ENCODE assay signal across 22 cellular contexts in genomic region chr21:46150073-46150472, GRCh38. TPM values are rescaled to one million over a fixed set of nuclear protein-coding genes. Genes with fewer than 3 reads are reported as not detected.
A peak's percentile ranks its signal among the peaks of the same experiment; 100 is the strongest.
DNase-seq lines count a peak whose midpoint lies in the region; ATAC-seq, FAIRE-seq and TF ChIP-seq lines count a peak whose summit lies in the region.
"Had no signal": no experiment of that assay in that cellular context is flagged by ENCODE, and none has a peak within 500 bp of the region (broad histone marks: within the 10 kb centered on the region; RNA-seq: fewer than 3 reads in every experiment).

No MANE protein-coding gene starts in this region.

- H4K5ac ChIP-seq in H9 (ENCODE audit: insufficient read length, low read depth, low read length), result no peak overlapping the region

- no peak overlapping the region for H3K4me3 Mint-ChIP-seq in activated CD4-positive, alpha-beta T cell treated with anti-CD3 and anti-CD28 coated beads for 36 hours
- no peak overlapping the region for H3K4me3 Mint-ChIP-seq in H9
- H3K4me3 Mint-ChIP-seq: activated T-helper 1 cell treated with anti-CD3 and anti-CD28 coated beads, Interleukin-12 subunit alpha, Interleukin-12 subunit beta, Interleukin-2, Interleukin-4 antibody, amounts not matched to agents 30 ng/mL and 10 ng/mL and 1 ng/mL, durations not matched to agents 14 hours and 24 hours and 36 hours; B cell; dendritic cell treated with granulocyte-macrophage colony-stimulating factor and Interleukin-4, amounts not matched to agents 40 ng/mL and 50 ng/mL, for 4 days had no signal

- H3K4me2 ChIP-seq in H9 (ENCODE audit: insufficient read depth, insufficient read length, low read length) (no peak overlapping the region), hepatocyte (no peak overlapping the region)
- H3K4me2 ChIP-seq: KMS-11 had no signal

- TF ChIP-seq CTCF in H9 (conservative IDR thresholded peaks at IDR 0.05) (no peak; the same call in 2 of the 3 replicates), kidney (IDR thresholded peaks at IDR 0.05; ENCODE audit: borderline replicate concordance, extremely low read depth, insufficient read depth) (no peak), hepatocyte (IDR thresholded peaks at IDR 0.05; ENCODE audit: poor library complexity) (no peak)

- H2AFZ ChIP-seq in H9 (ENCODE audit: low read length) (no peak overlapping the region), hepatocyte (no peak overlapping the region)

- H3K36me3 ChIP-seq in kidney (ENCODE audit: control insufficient read depth in 1 of 2, insufficient read depth in 2 of 2, low read length in 2 of 2), result peaks cover 0 to 3% of the 10 kb centered on the region in 2 donors
- no peaks in the 10 kb centered on the region for H3K36me3 ChIP-seq in hepatocyte (replicated peaks; ENCODE audit: insufficient read depth, low read depth)
- H3K36me3 ChIP-seq: breast epithelium, thyroid gland had no signal

- no peak overlapping the region for H2AK5ac ChIP-seq in H9 (ENCODE audit: insufficient read length, low read length)

- FAIRE-seq in kidney (lab: Jason Lieb, UNC), result no peak
- FAIRE-seq: A204.1, GM12892, HTR-8/SVneo had no signal

- no peaks in the 10 kb centered on the region for H3K4me1 Mint-ChIP-seq in activated CD4-positive, alpha-beta T cell treated with anti-CD3 and anti-CD28 coated beads for 36 hours
- H3K4me1 Mint-ChIP-seq in H9, result peaks cover 11 to 16% of the 10 kb centered on the region in 2 experiments
- H3K4me1 Mint-ChIP-seq: B cell had no signal

- H4K20me1 ChIP-seq in H9 (ENCODE audit: control insufficient read depth, insufficient read depth, insufficient read length), result no peaks in the 10 kb centered on the region
- H4K20me1 ChIP-seq in hepatocyte (ENCODE audit: insufficient read depth, poor library complexity, severe bottlenecking), result no peaks in the 10 kb centered on the region

- H4K8ac ChIP-seq in H9 (replicated peaks; ENCODE audit: insufficient read length, low read depth, low read length), result no peak overlapping the region

- WGBS in H9 (ENCODE audit: extremely low coverage, insufficient read length, low lambda C conversion rate), result no CpG with 5 or more reads among the region's 19 CpGs
- 89% methylated on average over 19 of the region's 19 CpGs for WGBS in hepatocyte (ENCODE audit: low lambda C conversion rate, missing lambda C conversion rate)

- no peak overlapping the region for H2BK12ac ChIP-seq in H9 (ENCODE audit: insufficient read length, low read depth, low read length)

- no peak overlapping the region for H3K56ac ChIP-seq in H9 (ENCODE audit: insufficient read length, low read depth, low read length)

- no peak overlapping the region for H3K4ac ChIP-seq in H9 (ENCODE audit: low read depth, low read length)

- no peak overlapping the region for H3K23ac ChIP-seq in H9 (ENCODE audit: insufficient read length, low read depth, low read length)

- H3K79me2 ChIP-seq in H9 (ENCODE audit: insufficient read depth, low read length), result no peaks in the 10 kb centered on the region
- H3K79me2 ChIP-seq in hepatocyte, result no peaks in the 10 kb centered on the region

- H3K18ac ChIP-seq in H9 (ENCODE audit: insufficient read length, low read depth, low read length), result no peak overlapping the region

- no peak for ATAC-seq in activated CD4-positive, alpha-beta T cell treated with anti-CD3 and anti-CD28 coated beads for 36 hours
- no peak for ATAC-seq in sciatic nerve

- intact Hi-C loops in activated CD4-positive, alpha-beta T cell treated with anti-CD3 and anti-CD28 coated beads for 36 hours (cut with DNase I, micrococcal nuclease), result no loop called here
- intact Hi-C loops in kidney (cut with DNase I), result no loop called here
- intact Hi-C loops in sciatic nerve (cut with DNase I), result no loop called here

- no peak overlapping the region for H3K27ac ChIP-seq in H9 (ENCODE audit: insufficient read length, low read depth, low read length)
- no peak overlapping the region for H3K27ac ChIP-seq in kidney (ENCODE audit: low read depth in 2 of 2, low read length in 2 of 2)
- no peak overlapping the region for H3K27ac ChIP-seq in hepatocyte
- H3K27ac ChIP-seq: breast epithelium, KMS-11, thyroid gland had no signal

- POLR2A ChIA-PET in activated CD4-positive, alpha-beta T cell treated with anti-CD3 and anti-CD28 coated beads for 36 hours (lab: Charles Lee), result no interaction called here

- no peaks in the 10 kb centered on the region for H3K9me3 Mint-ChIP-seq in activated CD4-positive, alpha-beta T cell treated with anti-CD3 and anti-CD28 coated beads for 36 hours (ENCODE audit: low read depth)
- H3K9me3 Mint-ChIP-seq in H9, result peaks cover 2 to 3% of the 10 kb centered on the region in 2 experiments; a peak in 2 of 5 replicates
- H3K9me3 Mint-ChIP-seq: activated T-helper 1 cell treated with anti-CD3 and anti-CD28 coated beads, Interleukin-12 subunit alpha, Interleukin-12 subunit beta, Interleukin-2, Interleukin-4 antibody, amounts not matched to agents 30 ng/mL and 10 ng/mL and 1 ng/mL, durations not matched to agents 14 hours and 24 hours and 36 hours; dendritic cell treated with granulocyte-macrophage colony-stimulating factor and Interleukin-4, amounts not matched to agents 40 ng/mL and 50 ng/mL, for 4 days had no signal

- no peaks in the 10 kb centered on the region for H3K79me1 ChIP-seq in H9 (ENCODE audit: insufficient read depth, low read depth, low read length, poor library complexity, severe bottlenecking)

- 0 out of 2 replicates have a peak overlapping the region, but pooled peaks have one; percentile 28 for H3K14ac ChIP-seq in H9 (ENCODE audit: insufficient read depth, low read length)

- H3K23me2 ChIP-seq in H9 (ENCODE audit: insufficient read length, low read depth, low read length, poor library complexity, severe bottlenecking), result no peaks in the 10 kb centered on the region

- H2BK15ac ChIP-seq in H9 (ENCODE audit: low read depth, low read length), result no peak overlapping the region

- no peaks in the 10 kb centered on the region for H3K27me3 Mint-ChIP-seq in activated CD4-positive, alpha-beta T cell treated with anti-CD3 and anti-CD28 coated beads for 36 hours
- H3K27me3 Mint-ChIP-seq in H9 (ENCODE audit: low read depth), result no peaks in the 10 kb centered on the region
- H3K27me3 Mint-ChIP-seq: B cell; dendritic cell treated with granulocyte-macrophage colony-stimulating factor and Interleukin-4, amounts not matched to agents 40 ng/mL and 50 ng/mL, for 4 days had no signal

- peak; percentile 3 for DNase-seq in activated CD4-positive, alpha-beta T cell treated with anti-CD3 and anti-CD28 coated beads for 36 hours
- DNase-seq in activated CD4-positive, alpha-beta T cell treated with anti-CD3 and anti-CD28 coated beads for 48 hours, result no peak
- peak; percentile 35 for DNase-seq in H9
- DNase-seq in kidney, result peak; percentile 73
- DNase-seq in sciatic nerve (ENCODE audit: low spot score), result peak; percentile 57
- DNase-seq in NCI-H748 (lab: John Stamatoyannopoulos, UW; ENCODE audit: unreplicated experiment), result no peak
- DNase-seq in stimulated activated CD4-positive, alpha-beta T cell treated with anti-CD3 and anti-CD28 coated beads, Interleukin-2, amount 100 ng/mL, for 24 hours, result no peak
- no peak for DNase-seq in hepatocyte (ENCODE audit: low spot score)
- DNase-seq: DMS79 treated with DMSO at 0.1 percent for 48 hours; NCI-H2171 treated with DMSO at 0.1 percent for 48 hours; stimulated activated CD4-positive, alpha-beta T cell treated with anti-CD3 and anti-CD28 coated beads, Interleukin-4, amount 100 ng/mL, for 1 hour; stimulated activated naive CD4-positive, alpha-beta T cell had no signal

- CTCF ChIA-PET in activated CD4-positive, alpha-beta T cell treated with anti-CD3 and anti-CD28 coated beads for 36 hours (lab: Charles Lee), result interaction anchor here (1.0 kb wide), 1 partner anchor 8 kb away, joined by 3 read pairs; no protein-coding TSS in a partner anchor

- no peak overlapping the region for H3K9ac ChIP-seq in H9 (ENCODE audit: extremely low read depth, insufficient read length, low read length)
- no peak overlapping the region for H3K9ac ChIP-seq in kidney (ENCODE audit: low read length in 2 of 2)
- H3K9ac ChIP-seq: KMS-11 had no signal

- no peaks in the 10 kb centered on the region for H3K9me3 ChIP-seq in H9 (ENCODE audit: control insufficient read depth, low read depth, low read length)
- no peaks in the 10 kb centered on the region for H3K9me3 ChIP-seq in kidney (ENCODE audit: control insufficient read depth in 1 of 2, low read length in 2 of 2)
- no peaks in the 10 kb centered on the region for H3K9me3 ChIP-seq in hepatocyte (ENCODE audit: low read depth)
- H3K9me3 ChIP-seq: breast epithelium, thyroid gland had no signal

- no peak overlapping the region for H2BK5ac ChIP-seq in H9 (ENCODE audit: insufficient read length, low read length)

- no peak overlapping the region for H4K91ac ChIP-seq in H9 (ENCODE audit: insufficient read length, low read depth, low read length)

- H3K27me3 ChIP-seq in H9 (ENCODE audit: insufficient read depth, low read length) (no peaks in the 10 kb centered on the region), hepatocyte (no peaks in the 10 kb centered on the region)
- H3K27me3 ChIP-seq: breast epithelium, thyroid gland had no signal

- H3K27ac Mint-ChIP-seq in activated CD4-positive, alpha-beta T cell treated with anti-CD3 and anti-CD28 coated beads for 36 hours, result no peak overlapping the region
- no peak overlapping the region for H3K27ac Mint-ChIP-seq in H9
- H3K27ac Mint-ChIP-seq: activated T-helper 1 cell treated with anti-CD3 and anti-CD28 coated beads, Interleukin-12 subunit alpha, Interleukin-12 subunit beta, Interleukin-2, Interleukin-4 antibody, amounts not matched to agents 30 ng/mL and 10 ng/mL and 1 ng/mL, durations not matched to agents 14 hours and 24 hours and 36 hours; B cell; dendritic cell treated with granulocyte-macrophage colony-stimulating factor and Interleukin-4, amounts not matched to agents 40 ng/mL and 50 ng/mL, for 4 days had no signal

- H3K4me1 ChIP-seq in H9 (ENCODE audit: insufficient read depth, low read length) (no peaks in the 10 kb centered on the region; the same call in 1 of the 2 replicates), kidney (ENCODE audit: control insufficient read depth in 1 of 2, insufficient read depth in 1 of 2, low read depth in 1 of 2, low read length in 2 of 2) (peaks cover 0 to 2% of the 10 kb centered on the region in 2 donors), hepatocyte (ENCODE audit: insufficient read depth) (peaks cover 5% of the 10 kb centered on the region)
- H3K4me1 ChIP-seq: breast epithelium had no signal

- no peak overlapping the region for H3T11ph ChIP-seq in H9 (ENCODE audit: low read length)

- H2BK120ac ChIP-seq in H9 (ENCODE audit: low read depth, low read length, poor library complexity, severe bottlenecking), result no peak overlapping the region

- no peaks in the 10 kb centered on the region for H3K36me3 Mint-ChIP-seq in activated CD4-positive, alpha-beta T cell treated with anti-CD3 and anti-CD28 coated beads for 36 hours (ENCODE audit: low read depth)
- H3K36me3 Mint-ChIP-seq in H9 (ENCODE audit: insufficient read depth in 1 of 3, low read depth in 3 of 3), result peaks cover 0 to 1% (median 0%) of the 10 kb centered on the region in 3 experiments; a peak in 1 of 7 replicates

- no peaks in the 10 kb centered on the region for H3K9me2 ChIP-seq in hepatocyte (replicated peaks; ENCODE audit: insufficient read depth)

- H3K4me3 ChIP-seq in kidney (ENCODE audit: low read length in 2 of 2) (no peak overlapping the region), hepatocyte (no peak overlapping the region)
- H3K4me3 ChIP-seq: breast epithelium, thyroid gland had no signal

- H2BK20ac ChIP-seq in H9 (ENCODE audit: low read depth, low read length, poor library complexity, severe bottlenecking), result no peak overlapping the region

RNA-seq across cellular contexts. Expression of gene FTCD, which starts 5.3 kb away (rescaled TPM):
- total RNA-seq in activated CD4-positive, alpha-beta T cell treated with anti-CD3 and anti-CD28 coated beads for 36 hours, result under 1 TPM; 0.16 to 0.23 TPM
- 6.7 and 6.8 TPM in 2 replicates for total RNA-seq in H9 (2021)
- total RNA-seq in kidney, result 51.6 TPM
- 273 TPM for polyA plus RNA-seq in kidney (ENCODE audit: insufficient read depth, low read depth, low replicate concordance)
- 2.9 TPM for total RNA-seq in sciatic nerve
- total RNA-seq in hepatocyte, result 25.8 and 27.5 TPM in 2 replicates
- 60.9 and 76.8 TPM in 2 replicates for polyA plus RNA-seq in hepatocyte
- total RNA-seq: pulmonary artery endothelial cell had no signal

RNA-seq across cellular contexts. Expression of gene SPATC1L, which starts 34.2 kb away (rescaled TPM):
- 10 to 100 TPM in 1 of 2 experiments, 1 to 10 TPM in 1; 8.1 to 13.0 TPM for total RNA-seq in activated CD4-positive, alpha-beta T cell treated with anti-CD3 and anti-CD28 coated beads for 36 hours
- total RNA-seq in H9 (2021) (32.8 and 36.0 TPM in 2 replicates), kidney (8.7 TPM), sciatic nerve (9.9 TPM), hepatocyte (8.3 and 10.1 TPM in 2 replicates)
- polyA plus RNA-seq in kidney (ENCODE audit: insufficient read depth, low read depth, low replicate concordance) (3.7 TPM), hepatocyte (24.2 and 29.9 TPM in 2 replicates)

RNA-seq across cellular contexts. Expression of gene COL6A2, which starts 52.2 kb away (rescaled TPM):
- 1 to 10 TPM; 3.3 to 3.4 TPM for total RNA-seq in activated CD4-positive, alpha-beta T cell treated with anti-CD3 and anti-CD28 coated beads for 36 hours
- total RNA-seq in H9 (2021), result 124 and 129 TPM in 2 replicates
- 174 TPM for total RNA-seq in kidney
- 52.4 TPM for polyA plus RNA-seq in kidney (ENCODE audit: insufficient read depth, low read depth, low replicate concordance)
- 397 TPM for total RNA-seq in sciatic nerve
- 389 and 509 TPM in 2 replicates for total RNA-seq in hepatocyte
- polyA plus RNA-seq in hepatocyte, result 832 and 940 TPM in 2 replicates

Comparison
In these comparisons a context has a peak if more than half of its experiments do, and no peak if none do; other contexts are left out.
1. DNase-seq: peak in activated CD4-positive, alpha-beta T cell treated with anti-CD3 and anti-CD28 coated beads for 36 hours (single experiment), H9 (single experiment), kidney (single experiment) and sciatic nerve (single experiment); none in activated CD4-positive, alpha-beta T cell treated with anti-CD3 and anti-CD28 coated beads for 48 hours (single experiment), NCI-H748 (single experiment), stimulated activated CD4-positive, alpha-beta T cell treated with anti-CD3 and anti-CD28 coated beads, Interleukin-2, amount 100 ng/mL, for 24 hours (0 of 2) and hepatocyte (single experiment).
2. RNA of gene COL6A2, which starts 52.2 kb away (total RNA-seq): 389 to 509 TPM in hepatocyte, 397 TPM in sciatic nerve (single experiment), 174 TPM in kidney (single experiment) and 124 to 129 TPM in H9; 3.3 to 3.4 TPM in activated CD4-positive, alpha-beta T cell treated with anti-CD3 and anti-CD28 coated beads for 36 hours; every median in the first group is over 10 times any median in the second.